In genomic region chr1:25623007-25623406, GRCh38 we compare ENCODE assay signal across 1 cellular context.
A peak's percentile ranks its signal among the peaks of the same experiment; 100 is the strongest.
TF ChIP-seq lines count a peak whose summit lies in the region.

No MANE protein-coding gene starts in this region.

TF ChIP-seq in HEK293, 187 proteins besides CTCF, POLR2A, EP300 and RAD21 (continued from another document):
- no peak for TF ChIP-seq PRDM4 (tag by site-specific recombination; IDR thresholded peaks at IDR 0.05)
- TF ChIP-seq ZNF416 (tag by site-specific recombination; IDR thresholded peaks at IDR 0.05) = no peak
- no peak for TF ChIP-seq SP2 (tag by site-specific recombination; IDR thresholded peaks at IDR 0.05)
- no peak for TF ChIP-seq ZNF274 (IDR thresholded peaks at IDR 0.05; ENCODE audit: low read length)
- no peak for TF ChIP-seq ZNF274 (tag by site-specific recombination; IDR thresholded peaks at IDR 0.05; ENCODE audit: borderline replicate concordance)
- TF ChIP-seq ZNF157 (tag by site-specific recombination; IDR thresholded peaks at IDR 0.05) = no peak
- TF ChIP-seq ZNF133 (tag by site-specific recombination; IDR thresholded peaks at IDR 0.05) = no peak
- TF ChIP-seq ZNF18 (tag by site-specific recombination; IDR thresholded peaks at IDR 0.05) = no peak
- TF ChIP-seq KLF8 (tag by site-specific recombination; IDR thresholded peaks at IDR 0.05) = no peak
- no peak for TF ChIP-seq ZNF148 (tag by site-specific recombination; IDR thresholded peaks at IDR 0.05; ENCODE audit: borderline replicate concordance)
- no peak for TF ChIP-seq PRDM6 (tag by site-specific recombination; IDR thresholded peaks at IDR 0.05)
- no peak for TF ChIP-seq ZNF658 (tag by site-specific recombination; IDR thresholded peaks at IDR 0.05)
- no peak for TF ChIP-seq PRDM1 (tag by site-specific recombination; IDR thresholded peaks at IDR 0.05)
- no peak for TF ChIP-seq ZNF521 (tag by site-specific recombination; IDR thresholded peaks at IDR 0.05)
- no peak for TF ChIP-seq SETDB1 (IDR thresholded peaks at IDR 0.05; ENCODE audit: insufficient read length, low read length)
- TF ChIP-seq ZFHX2 (tag by site-specific recombination; conservative IDR thresholded peaks at IDR 0.05) = peak; percentile 53; the same call in 1 of the 2 replicates
- no peak for TF ChIP-seq ZNF211 (tag by site-specific recombination; IDR thresholded peaks at IDR 0.05; ENCODE audit: low read depth)
- no peak for TF ChIP-seq ZNF239 (tag by site-specific recombination; IDR thresholded peaks at IDR 0.05)
- no peak for TF ChIP-seq ZNF175 (tag by site-specific recombination; IDR thresholded peaks at IDR 0.05)
- TF ChIP-seq ZNF600 (tag by site-specific recombination; IDR thresholded peaks at IDR 0.05) = 0 out of 2 replicates have a peak, but pooled peaks have one; percentile 28
- no peak for TF ChIP-seq HOXC10 (CRISPR knock-in tag; IDR thresholded peaks at IDR 0.05)
